26 cellular contexts compared by ENCODE assay signal in the genomic region with DNA sequence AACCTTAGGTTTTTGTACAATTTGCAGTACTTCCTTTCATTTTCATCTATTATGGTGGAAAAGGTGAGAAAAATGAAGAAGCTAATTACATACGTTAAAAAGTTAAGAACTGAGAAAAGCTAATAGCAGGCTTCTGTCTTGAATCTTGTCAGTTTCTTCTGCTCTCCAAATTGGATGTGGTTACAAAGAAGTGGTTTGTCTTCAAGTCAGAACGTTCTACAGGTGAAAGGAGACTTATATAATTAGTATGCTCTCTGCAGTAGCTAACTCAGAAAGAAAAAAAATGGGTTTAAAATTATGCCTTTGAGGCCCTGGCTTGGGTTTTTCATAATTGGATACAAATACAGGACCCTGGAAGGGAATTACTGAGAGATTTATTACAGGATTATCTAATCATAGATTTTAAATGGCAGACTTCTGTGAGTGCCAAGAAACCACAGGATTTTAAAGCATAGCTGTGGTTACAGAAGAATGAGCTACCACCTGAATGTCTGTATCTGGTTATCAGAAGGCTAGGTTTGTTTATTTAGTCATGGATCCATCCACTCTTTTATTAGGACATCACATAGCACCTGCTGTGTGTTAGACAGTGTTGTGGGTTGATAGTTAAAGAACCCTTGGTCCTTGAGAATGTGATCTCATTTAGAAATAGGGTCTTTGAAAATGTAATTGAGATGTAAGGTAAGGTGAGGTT.
DNase-seq lines count a peak whose midpoint lies in the region; TF ChIP-seq lines count a peak whose summit lies in the region.
"Had no signal": no experiment of that assay in that cellular context is flagged by ENCODE, and none has a peak within 500 bp of the region (broad histone marks: within the 10 kb centered on the region; RNA-seq: fewer than 3 reads in every experiment).

No MANE protein-coding gene starts in this region.

- H3K36me3 ChIP-seq in spleen, result no peaks in the 10 kb centered on the region
- H3K36me3 ChIP-seq: BE2C, heart right ventricle had no signal

- H3K27ac ChIP-seq in RWPE1 (no peak overlapping the region), spleen (no peak overlapping the region)
- H3K27ac ChIP-seq: heart right ventricle, KMS-11, skin epidermis had no signal

- TF ChIP-seq CTCF in RWPE1 (conservative IDR thresholded peaks at IDR 0.05; ENCODE audit: low read depth), result no peak
- TF ChIP-seq CTCF in retinal pigment epithelial cell (conservative IDR thresholded peaks at IDR 0.05; ENCODE audit: low read depth, low read length), result no peak
- TF ChIP-seq CTCF in osteocyte (IDR thresholded peaks at IDR 0.05), result no peak
- no peak for TF ChIP-seq CTCF in spleen (IDR thresholded peaks at IDR 0.05 in 8 of 11, conservative IDR thresholded peaks at IDR 0.05 in 3 of 11)

- 51 to 72% (median 67%) methylated on average over 2 of the region's 2 CpGs for WGBS in spleen, 5 donors

- POLR2A ChIA-PET in RWPE1 (lab: Yijun Ruan, JAX; ENCODE audit: low non-redundant PET), result no interaction called here

- no peaks in the 10 kb centered on the region for H3K27me3 Mint-ChIP-seq in osteocyte (ENCODE audit: unreplicated experiment)
- H3K27me3 Mint-ChIP-seq: activated naive CD8-positive, alpha-beta T cell treated with anti-CD3 and anti-CD28 coated beads, Interleukin-2, amount 10 ng/mL, durations not matched to agents 7 days and 5 days had no signal

- CTCF ChIA-PET in RWPE1 (lab: Yijun Ruan, JAX), result interaction anchor here (0.5 kb wide), 1 partner anchor 271 kb away, joined by 3 read pairs; no protein-coding TSS in a partner anchor

- DNase-seq in NCI-H748 (lab: John Stamatoyannopoulos, UW; ENCODE audit: unreplicated experiment) (peak; percentile 64), NCI-H748 treated with DMSO at 0.1 percent for 48 hours (lab: John Stamatoyannopoulos, UW) (no peak), NCI-H1048 (lab: John Stamatoyannopoulos, UW) (peak; percentile 38), RWPE1 (ENCODE audit: low spot score) (peak; percentile 25), retinal pigment epithelial cell (ENCODE audit: low read depth) (peak; percentile 8), osteocyte (ENCODE audit: extremely low spot score, unreplicated experiment) (no peak), spleen (no peak)
- no peak for DNase-seq in activated CD4-positive, alpha-beta T cell treated with anti-CD3 and anti-CD28 coated beads, Interleukin-2, amount 50 U/mL, for 48 hours
- DNase-seq: activated CD8-positive, alpha-beta T cell treated with anti-CD3 and anti-CD28 coated beads, Interleukin-2, amount 10 ng/mL, durations not matched to agents 7 days and 5 days; activated effector memory CD4-positive, alpha-beta T cell treated with Interleukin-2 at 50 U/mL for 16 hours; activated naive CD8-positive, alpha-beta T cell treated with anti-CD3 and anti-CD28 coated beads, Interleukin-2, amount 10 ng/mL, durations not matched to agents 7 days and 5 days; activated T-cell treated with anti-CD3 and anti-CD28 coated beads for 4 hours; BE2C; effector CD4-positive, alpha-beta T cell; erythroblast; foreskin fibroblast; heart right ventricle; mesenchymal stem cell; MV-4-11; NCI-H69; SHP77; stimulated activated CD4-positive, alpha-beta T cell treated with anti-CD3 and anti-CD28 coated beads, Interleukin-1b, Interleukin-23, amount 100 ng/mL, for 48 hours; T-cell had no signal

- intact Hi-C loops in spleen (cut with DNase I; ENCODE audit: low total_unique reads), result no loop called here

- no peak overlapping the region for H3K4me3 ChIP-seq in retinal pigment epithelial cell (ENCODE audit: low read length)
- no peak overlapping the region for H3K4me3 ChIP-seq in spleen
- H3K4me3 ChIP-seq: heart right ventricle, skin epidermis had no signal

- no peaks in the 10 kb centered on the region for H3K4me1 Mint-ChIP-seq in osteocyte (ENCODE audit: unreplicated experiment)
- H3K4me1 Mint-ChIP-seq: activated naive CD8-positive, alpha-beta T cell treated with anti-CD3 and anti-CD28 coated beads, Interleukin-2, amount 10 ng/mL, durations not matched to agents 7 days and 5 days; T-cell had no signal

- H3K4me3 Mint-ChIP-seq in osteocyte (ENCODE audit: unreplicated experiment), result no peak overlapping the region
- H3K4me3 Mint-ChIP-seq: activated CD8-positive, alpha-beta T cell treated with anti-CD3 and anti-CD28 coated beads, Interleukin-2, amount 10 ng/mL, durations not matched to agents 7 days and 5 days; activated naive CD8-positive, alpha-beta T cell treated with anti-CD3 and anti-CD28 coated beads, Interleukin-2, amount 10 ng/mL, durations not matched to agents 7 days and 5 days; T-cell had no signal

- H3K4me1 ChIP-seq in spleen, result no peaks in the 10 kb centered on the region

- no peak overlapping the region for H3K27ac Mint-ChIP-seq in osteocyte (ENCODE audit: unreplicated experiment)
- H3K27ac Mint-ChIP-seq: activated CD8-positive, alpha-beta T cell treated with anti-CD3 and anti-CD28 coated beads, Interleukin-2, amount 10 ng/mL, durations not matched to agents 7 days and 5 days; activated naive CD8-positive, alpha-beta T cell treated with anti-CD3 and anti-CD28 coated beads, Interleukin-2, amount 10 ng/mL, durations not matched to agents 7 days and 5 days; progenitor cell of endocrine pancreas; T-cell had no signal

- TF ChIP-seq POLR2A in spleen (IDR thresholded peaks at IDR 0.05), result no peak

- H3K9me3 Mint-ChIP-seq in osteocyte (ENCODE audit: unreplicated experiment), result peaks cover 26% of the 10 kb centered on the region
- H3K9me3 Mint-ChIP-seq: activated naive CD8-positive, alpha-beta T cell treated with anti-CD3 and anti-CD28 coated beads, Interleukin-2, amount 10 ng/mL, durations not matched to agents 7 days and 5 days had no signal

- peaks cover 0 to 10% (median 9%) of the 10 kb centered on the region in 8 donors for H3K9me3 ChIP-seq in spleen
- H3K9me3 ChIP-seq: BE2C had no signal

- H3K36me3 Mint-ChIP-seq in osteocyte (ENCODE audit: unreplicated experiment), result no peaks in the 10 kb centered on the region
- H3K36me3 Mint-ChIP-seq: activated naive CD8-positive, alpha-beta T cell treated with anti-CD3 and anti-CD28 coated beads, Interleukin-2, amount 10 ng/mL, durations not matched to agents 7 days and 5 days; T-cell had no signal

- H3K27me3 ChIP-seq in spleen (replicated peaks in 1 of 7), result no peaks in the 10 kb centered on the region
- H3K27me3 ChIP-seq: BE2C, heart right ventricle had no signal

Comparison
In these comparisons a context has a peak if more than half of its experiments do, and no peak if none do; other contexts are left out.
1. DNase-seq: peak in NCI-H748 (single experiment), NCI-H1048 (single experiment), RWPE1 (single experiment) and retinal pigment epithelial cell (single experiment); none in NCI-H748 treated with DMSO at 0.1 percent for 48 hours (single experiment), osteocyte (single experiment), spleen (single experiment) and activated CD4-positive, alpha-beta T cell treated with anti-CD3 and anti-CD28 coated beads, Interleukin-2, amount 50 U/mL, for 48 hours (0 of 2).